9 cellular contexts compared by ENCODE assay signal in the genomic region with DNA sequence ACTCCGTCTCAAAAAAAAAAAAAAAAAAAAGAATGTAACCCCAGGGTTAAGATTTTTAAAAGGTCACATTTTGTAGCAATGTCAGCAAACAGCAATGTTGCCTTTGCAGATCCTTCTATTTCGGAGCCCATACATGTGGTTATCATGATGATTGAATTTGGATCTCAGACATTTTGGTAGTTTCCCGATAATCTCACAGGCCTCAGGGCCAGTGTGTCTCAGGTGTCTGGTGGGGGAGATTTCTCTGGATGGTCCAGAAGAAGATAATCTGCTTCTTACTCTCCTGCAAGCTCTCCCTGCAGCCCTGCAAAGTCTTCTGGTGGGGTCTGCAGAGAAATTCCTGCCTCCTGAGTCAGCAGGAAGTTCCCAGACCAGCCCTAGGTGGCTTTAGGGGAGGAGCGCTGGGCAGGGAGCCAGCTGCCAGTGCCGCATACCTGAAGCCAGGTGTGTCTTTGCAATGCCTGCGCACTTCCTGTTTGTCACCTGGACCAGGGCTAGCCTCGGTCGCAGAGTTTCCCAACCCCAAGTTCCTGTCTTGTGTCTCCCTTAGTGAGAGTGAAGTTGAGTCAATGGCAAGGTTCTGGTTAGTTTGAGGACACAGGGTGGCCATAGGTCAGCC. TPM values are rescaled to one million over a fixed set of nuclear protein-coding genes. Genes with fewer than 3 reads are reported as not detected.
DNase-seq lines count a peak whose midpoint lies in the region; ATAC-seq and TF ChIP-seq lines count a peak whose summit lies in the region.
"Had no signal": no experiment of that assay in that cellular context is flagged by ENCODE, and none has a peak within 500 bp of the region (broad histone marks: within the 10 kb centered on the region; RNA-seq: fewer than 3 reads in every experiment).

No MANE protein-coding gene starts in this region.

- H3K4me2 ChIP-seq in mammary epithelial cell (ENCODE audit: insufficient read depth, low read depth, low read length): peak overlapping the region; percentile 92

- H3K4me1 ChIP-seq in mammary epithelial cell (ENCODE audit: insufficient read depth, low read length) (peaks cover 16% of the 10 kb centered on the region), muscle layer of duodenum (ENCODE audit: control insufficient read depth in 1 of 2, insufficient read depth in 2 of 2, low read length in 2 of 2) (peaks cover 0 to 18% of the 10 kb centered on the region in 2 donors)

- WGBS in mammary epithelial cell (ENCODE audit: low coverage, missing lambda C conversion rate): 18% methylated on average over 5 of the region's 8 CpGs

- dilution Hi-C loops in mammary epithelial cell (cut with HindIII; ENCODE audit: low sequenced_read_pairs): no loop called here

- no peak for TF ChIP-seq CTCF in mammary epithelial cell (conservative IDR thresholded peaks at IDR 0.05 in 1 of 2, IDR thresholded peaks at IDR 0.05 in 1 of 2; ENCODE audit: extremely low read depth in 1 of 2, insufficient read depth in 1 of 2, low read depth in 1 of 2, low read length in 2 of 2)

- intact Hi-C loops in mammary epithelial cell (cut with micrococcal nuclease): loop anchor here (1.0 to 2.0 kb wide), 4 partner anchors 28 to 250 kb away; no protein-coding TSS in a partner anchor

- H3K36me3 ChIP-seq in mammary epithelial cell (ENCODE audit: insufficient read depth, low read length) (peaks cover 9% of the 10 kb centered on the region), muscle layer of duodenum (ENCODE audit: control insufficient read depth in 1 of 2, insufficient read depth in 2 of 2, low read length in 2 of 2) (no peaks in the 10 kb centered on the region)

- no peaks in the 10 kb centered on the region for H4K20me1 ChIP-seq in mammary epithelial cell (ENCODE audit: insufficient read depth, low read length)

- in situ Hi-C loops in mammary epithelial cell (cut with MboI; ENCODE audit: low sequenced_read_pairs in 2 of 2): no loop called here

- BruUV-seq in mammary epithelial cell (replicated peaks; lab: Mats Ljungman, UMichigan): no TSS peak

- no peak overlapping the region for H2AFZ ChIP-seq in mammary epithelial cell (ENCODE audit: low read depth, low read length)

- ATAC-seq in GM21447 (IDR thresholded peaks at IDR 0.05; ENCODE audit: unreplicated experiment): no peak

- DNase-seq in DMS153 (lab: John Stamatoyannopoulos, UW) (peak; percentile 86), NCI-H1105 treated with DMSO at 0.1 percent for 48 hours (lab: John Stamatoyannopoulos, UW) (peak; percentile 52), mammary epithelial cell (peak; percentile 97), caudate nucleus (lab: John Stamatoyannopoulos, UW) (no peak), amygdala (lab: John Stamatoyannopoulos, UW) (no peak), NCI-H2171 (lab: John Stamatoyannopoulos, UW) (no peak)
- DNase-seq: NCI-H524 had no signal

- H3K9ac ChIP-seq in mammary epithelial cell (ENCODE audit: insufficient read depth, low read length): peak overlapping the region; percentile 99

- peaks cover 55% of the 10 kb centered on the region for H3K79me2 ChIP-seq in mammary epithelial cell (ENCODE audit: insufficient read depth, low read length)

- H3K4me3 ChIP-seq in mammary epithelial cell (replicated peaks in 1 of 3; ENCODE audit: insufficient read depth in 1 of 3, low read depth in 2 of 3, low read length in 3 of 3) (peak overlapping the region; percentile 75 to 86 (median 81)), muscle layer of duodenum (ENCODE audit: low read depth in 1 of 2, low read length in 2 of 2) (peak overlapping the region in 1 of 2 donors; percentile 58)

- H3K9me3 ChIP-seq in mammary epithelial cell (replicated peaks; ENCODE audit: insufficient read depth, low read length): no peaks in the 10 kb centered on the region
- H3K9me3 ChIP-seq in muscle layer of duodenum (ENCODE audit: control insufficient read depth in 1 of 2, low read length in 2 of 2): peaks cover 0 to 2% of the 10 kb centered on the region in 2 donors

- CTCF ChIA-PET in mammary epithelial cell (lab: Charles Lee; ENCODE audit: low non-redundant PET): no interaction called here

- H3K27ac ChIP-seq in mammary epithelial cell (ENCODE audit: insufficient read depth, low read depth, low read length) (peak overlapping the region; percentile 94), muscle layer of duodenum (ENCODE audit: low read length) (peak overlapping the region; percentile 85), caudate nucleus (ENCODE audit: low read depth, low read length) (no peak overlapping the region)

- H3K27me3 ChIP-seq in mammary epithelial cell (ENCODE audit: insufficient read depth, low read length): no peaks in the 10 kb centered on the region
- H3K27me3 ChIP-seq in muscle layer of duodenum (ENCODE audit: low read depth, low read length): no peaks in the 10 kb centered on the region

RNA-seq across cellular contexts. Expression of a gene that starts 1.4 kb away (rescaled TPM):
- 10 to 100 TPM; 59.0 to 95.1 TPM for total RNA-seq in mammary epithelial cell
- polyA plus RNA-seq in mammary epithelial cell: 31.9 TPM
- 31.9 TPM for polyA minus RNA-seq in mammary epithelial cell

RNA-seq across cellular contexts. Expression of a gene that starts 6.7 kb away (rescaled TPM):
- total RNA-seq in mammary epithelial cell: under 1 TPM; 0.17 to 0.96 TPM
- polyA plus RNA-seq in mammary epithelial cell: not detected
- not detected for polyA minus RNA-seq in mammary epithelial cell

RNA-seq across cellular contexts. Expression of a gene that starts 26.4 kb away (rescaled TPM):
- total RNA-seq in mammary epithelial cell: 10 to 100 TPM; 45.0 to 73.3 TPM
- 46.8 TPM for polyA plus RNA-seq in mammary epithelial cell
- polyA minus RNA-seq in mammary epithelial cell: 28.9 TPM

RNA-seq across cellular contexts. Expression of a gene that starts 28.5 kb away (rescaled TPM):
- 10 to 100 TPM; 50.2 to 95.9 TPM for total RNA-seq in mammary epithelial cell
- polyA plus RNA-seq in mammary epithelial cell: 75.9 TPM
- 230 TPM for polyA minus RNA-seq in mammary epithelial cell

RNA-seq across cellular contexts. Expression of a gene that starts 45.4 kb away (rescaled TPM):
- total RNA-seq in mammary epithelial cell: 100 to 1,000 TPM in 1 of 2 donors, 10 to 100 TPM in 1; 20.5 to 122 TPM
- 142 TPM for polyA plus RNA-seq in mammary epithelial cell
- 403 TPM for polyA minus RNA-seq in mammary epithelial cell

Comparison
In these comparisons a context has a peak if more than half of its experiments do, and no peak if none do; other contexts are left out.
1. DNase-seq: peak in DMS153 (single experiment), NCI-H1105 treated with DMSO at 0.1 percent for 48 hours (single experiment) and mammary epithelial cell (single experiment); none in caudate nucleus (0 of 61), amygdala (0 of 56) and NCI-H2171 (single experiment).